ENCODE assay signal across 20 cellular contexts in the genomic region with DNA sequence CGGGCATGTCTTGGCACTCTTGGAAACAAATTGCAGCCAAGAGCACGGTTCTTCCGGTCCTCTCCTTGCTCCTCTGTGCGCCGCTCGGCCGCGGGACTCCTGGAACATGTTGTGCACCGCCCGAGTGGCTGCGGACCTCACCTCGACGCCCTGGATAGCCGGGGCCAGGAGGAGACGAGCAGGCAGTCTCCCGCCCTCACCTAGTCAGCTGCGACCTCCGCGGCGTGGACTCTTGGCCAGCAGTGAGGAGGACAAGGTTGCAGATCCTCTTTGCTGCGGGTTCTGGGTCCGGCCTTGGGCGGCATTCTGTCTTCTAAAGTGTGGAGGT. TPM values are rescaled to one million over a fixed set of nuclear protein-coding genes. Genes with fewer than 3 reads are reported as not detected.
"Had no signal": no experiment of that assay in that cellular context is flagged by ENCODE, and none has a peak within 500 bp of the region (broad histone marks: within the 10 kb centered on the region; RNA-seq: fewer than 3 reads in every experiment).

No MANE protein-coding gene starts in this region.

- H3K9me3 Mint-ChIP-seq: activated naive CD4-positive, alpha-beta T cell treated with anti-CD3 and anti-CD28 coated beads, Interleukin-2, amount 50 U/mL, for 24 hours; type B pancreatic cell had no signal

- H3K36me3 ChIP-seq: ascending aorta, colonic mucosa, heart right ventricle, stomach had no signal

- DNase-seq: activated CD4-positive, alpha-beta T cell treated with anti-CD3 and anti-CD28 coated beads, Interleukin-2, amount 10 ng/mL, durations not matched to agents 7 days and 5 days; activated gamma-delta T cell; colonic mucosa; heart right ventricle; naive thymus-derived CD8-positive, alpha-beta T cell; posterior cingulate gyrus; stimulated activated CD4-positive, alpha-beta T cell treated with anti-CD3 and anti-CD28 coated beads, Interleukin-15, amount 100 ng/mL, for 24 hours; stimulated activated CD4-positive, alpha-beta T cell treated with anti-CD3 and anti-CD28 coated beads, Interleukin-2, amount 100 ng/mL, for 48 hours; stomach; T1000 had no signal

- H3K36me3 Mint-ChIP-seq: activated naive CD4-positive, alpha-beta T cell treated with anti-CD3 and anti-CD28 coated beads, Interleukin-2, amount 50 U/mL, for 24 hours; type B pancreatic cell had no signal

- H3K4me3 Mint-ChIP-seq: activated naive CD4-positive, alpha-beta T cell treated with anti-CD3 and anti-CD28 coated beads, Interleukin-2, amount 50 U/mL, for 24 hours; central memory CD8-positive, alpha-beta T cell had no signal

- H3K27ac ChIP-seq: ascending aorta, colonic mucosa, heart right ventricle, skin epidermis, stomach had no signal

- H3K27ac Mint-ChIP-seq: activated naive CD4-positive, alpha-beta T cell treated with anti-CD3 and anti-CD28 coated beads, Interleukin-2, amount 50 U/mL, for 24 hours; naive thymus-derived CD8-positive, alpha-beta T cell; type B pancreatic cell had no signal

- H3K4me3 ChIP-seq: colonic mucosa, skin epidermis, stomach had no signal

- H3K9me3 ChIP-seq: ascending aorta, colonic mucosa, heart right ventricle had no signal

- ATAC-seq: heart right ventricle; naive thymus-derived CD8-positive, alpha-beta T cell had no signal

RNA-seq across cellular contexts. Expression of a gene that starts 6.6 kb away (rescaled TPM):
- total RNA-seq: activated CD4-positive, alpha-beta T cell treated with anti-CD3 and anti-CD28 coated beads, Interleukin-2, amount 10 ng/mL, durations not matched to agents 7 days and 5 days; activated CD8-positive, alpha-beta memory T cell treated with anti-CD3 and anti-CD28 coated beads for 36 hours; ascending aorta; heart right ventricle; liver; mesenteric fat pad; naive thymus-derived CD8-positive, alpha-beta T cell; renal cortical epithelial cell; temporal lobe had no signal
- polyA plus RNA-seq: naive thymus-derived CD8-positive, alpha-beta T cell had no signal
